ENCODE assay signal across 11 cellular contexts in genomic region chr14:105166571-105167302, GRCh38. TPM values are rescaled to one million over a fixed set of nuclear protein-coding genes. Genes with fewer than 3 reads are reported as not detected.
DNase-seq lines count a peak whose midpoint lies in the region; ATAC-seq and TF ChIP-seq lines count a peak whose summit lies in the region.
"Had no signal": no experiment of that assay in that cellular context is flagged by ENCODE, and none has a peak within 500 bp of the region (broad histone marks: within the 10 kb centered on the region; RNA-seq: fewer than 3 reads in every experiment).

No MANE protein-coding gene starts in this region.

- intact Hi-C loops in testis (cut with DNase I; ENCODE audit: low total_unique reads) (no loop called here), uterus (cut with DNase I; ENCODE audit: low total_unique reads) (no loop called here)

- H3K4me3 ChIP-seq in NT2/D1 (ENCODE audit: insufficient read length, low read depth) (no peak overlapping the region), skeletal muscle tissue (ENCODE audit: low read length in 3 of 3) (peak overlapping the region; percentile 20 to 59 (median 35)), testis (no peak overlapping the region), uterus (no peak overlapping the region)

- no peak overlapping the region for H3K27ac Mint-ChIP-seq in effector memory CD8-positive, alpha-beta T cell

- H3K27ac ChIP-seq in skeletal muscle tissue (ENCODE audit: low read depth, low read length) (peak overlapping the region; percentile 70), testis (no peak overlapping the region), uterus (no peak overlapping the region)

- ATAC-seq in activated T-cell treated with anti-CD3 and anti-CD28 coated beads, Interleukin-2, amount 50 U/mL, for 4 hours: no peak
- no peak for ATAC-seq in effector memory CD8-positive, alpha-beta T cell (replicated peaks)
- ATAC-seq in HG03432 (IDR thresholded peaks at IDR 0.05; ENCODE audit: unreplicated experiment): no peak

- H3K27me3 ChIP-seq in NT2/D1 (ENCODE audit: insufficient read depth, insufficient read length) (no peaks in the 10 kb centered on the region), skeletal muscle tissue (ENCODE audit: control insufficient read depth in 3 of 3, insufficient read depth in 3 of 3, low read length in 3 of 3) (peaks cover 5 to 7% (median 6%) of the 10 kb centered on the region in 3 donors), testis (no peaks in the 10 kb centered on the region), uterus (peaks cover 0 to 9% of the 10 kb centered on the region in 2 donors)

- no peak for DNase-seq in activated T-cell treated with anti-CD3 and anti-CD28 coated beads, Interleukin-2, amount 50 U/mL, for 4 hours
- DNase-seq in activated T-cell treated with anti-CD3 and anti-CD28 coated beads for 4 hours (no peak), NT2/D1 (ENCODE audit: low read depth, low spot score) (no peak), testis (no peak), uterus (no peak)
- DNase-seq in effector memory CD8-positive, alpha-beta T cell: no peak
- DNase-seq: activated naive CD4-positive, alpha-beta T cell; effector CD4-positive, alpha-beta T cell; NCI-H1092 had no signal

- H3K4me1 ChIP-seq in NT2/D1 (ENCODE audit: insufficient read depth, insufficient read length): peaks cover 36% of the 10 kb centered on the region
- peaks cover 70 to 81% (median 79%) of the 10 kb centered on the region in 3 donors for H3K4me1 ChIP-seq in skeletal muscle tissue (ENCODE audit: control insufficient read depth in 3 of 3, insufficient read depth in 3 of 3, low read length in 3 of 3)
- peaks cover 4% of the 10 kb centered on the region for H3K4me1 ChIP-seq in testis
- peaks cover 0 to 10% of the 10 kb centered on the region in 2 donors for H3K4me1 ChIP-seq in uterus

- H3K4me1 Mint-ChIP-seq in activated T-cell treated with anti-CD3 and anti-CD28 coated beads, Interleukin-2, amount 50 U/mL, for 4 hours (ENCODE audit: low read depth): peaks cover 8% of the 10 kb centered on the region
- peaks cover 8 to 10% of the 10 kb centered on the region in 2 donors for H3K4me1 Mint-ChIP-seq in effector memory CD8-positive, alpha-beta T cell (ENCODE audit: low read depth in 2 of 2)

- no peak for TF ChIP-seq CTCF in testis (IDR thresholded peaks at IDR 0.05)
- no peak for TF ChIP-seq CTCF in uterus (IDR thresholded peaks at IDR 0.05)

- no peak for TF ChIP-seq POLR2A in testis (IDR thresholded peaks at IDR 0.05)
- no peak for TF ChIP-seq POLR2A in uterus (IDR thresholded peaks at IDR 0.05)

- peaks cover 3% of the 10 kb centered on the region for H3K36me3 ChIP-seq in NT2/D1 (ENCODE audit: insufficient read depth, insufficient read length, low read length)
- no peaks in the 10 kb centered on the region for H3K36me3 ChIP-seq in skeletal muscle tissue (ENCODE audit: control insufficient read depth in 3 of 3, insufficient read depth in 3 of 3, low read length in 3 of 3)
- H3K36me3 ChIP-seq in testis (ENCODE audit: low read depth, missing control alignments): no peaks in the 10 kb centered on the region
- no peaks in the 10 kb centered on the region for H3K36me3 ChIP-seq in uterus

- peaks cover 13% of the 10 kb centered on the region for H3K27me3 Mint-ChIP-seq in activated T-cell treated with anti-CD3 and anti-CD28 coated beads, Interleukin-2, amount 50 U/mL, for 4 hours (ENCODE audit: low read depth)
- H3K27me3 Mint-ChIP-seq in effector memory CD8-positive, alpha-beta T cell: peaks cover 7 to 30% of the 10 kb centered on the region in 2 donors

- H3K9me3 ChIP-seq in NT2/D1 (ENCODE audit: insufficient read depth, low read length) (no peaks in the 10 kb centered on the region), skeletal muscle tissue (ENCODE audit: control insufficient read depth in 3 of 3, low read length in 3 of 3) (no peaks in the 10 kb centered on the region), testis (no peaks in the 10 kb centered on the region), uterus (no peaks in the 10 kb centered on the region)

- no peaks in the 10 kb centered on the region for H3K36me3 Mint-ChIP-seq in activated T-cell treated with anti-CD3 and anti-CD28 coated beads, Interleukin-2, amount 50 U/mL, for 4 hours (ENCODE audit: insufficient read depth)
- H3K36me3 Mint-ChIP-seq in effector memory CD8-positive, alpha-beta T cell (ENCODE audit: insufficient read depth): peaks cover 5% of the 10 kb centered on the region

- H3K9me3 Mint-ChIP-seq in activated T-cell treated with anti-CD3 and anti-CD28 coated beads, Interleukin-2, amount 50 U/mL, for 4 hours: no peaks in the 10 kb centered on the region
- H3K9me3 Mint-ChIP-seq in effector memory CD8-positive, alpha-beta T cell: no peaks in the 10 kb centered on the region

- H3K9ac ChIP-seq in NT2/D1 (ENCODE audit: insufficient read length, low read depth): peak overlapping the region; percentile 67
- peak overlapping the region; percentile 50 to 74 (median 57) for H3K9ac ChIP-seq in skeletal muscle tissue (ENCODE audit: low read depth in 1 of 3, low read length in 3 of 3)

- whole genome bisulfite sequencing in testis, 2 donors: 59 to 73% methylated on average over 6 to 22 of the region's 22 CpGs

- H3K4me3 Mint-ChIP-seq in activated T-cell treated with anti-CD3 and anti-CD28 coated beads, Interleukin-2, amount 50 U/mL, for 4 hours: peak overlapping the region; percentile 46
- H3K4me3 Mint-ChIP-seq in effector memory CD8-positive, alpha-beta T cell: peak overlapping the region; percentile 43 to 62

RNA-seq across cellular contexts. Expression of gene JAG2, which starts 1.8 kb away (rescaled TPM):
- total RNA-seq in activated T-cell treated with anti-CD3 and anti-CD28 coated beads, Interleukin-2, amount 50 U/mL, for 4 hours: 1 to 10 TPM; 2.9 to 5.4 (median 5.2) TPM
- total RNA-seq in skeletal muscle tissue: 33.9 TPM
- 10 to 100 TPM; 20.4 to 21.3 TPM for total RNA-seq in testis
- polyA plus RNA-seq in testis (ENCODE audit: insufficient read depth, low read depth, low replicate concordance): 12.9 TPM
- total RNA-seq in uterus: 10 to 100 TPM in 2 of 4 donors, 1 to 10 TPM in 2; 7.6 to 27.4 (median 11.9) TPM

RNA-seq across cellular contexts. Expression of gene NUDT14, which starts 14.4 kb away (rescaled TPM):
- 1 to 10 TPM; 5.2 to 7.0 (median 5.7) TPM for total RNA-seq in activated T-cell treated with anti-CD3 and anti-CD28 coated beads, Interleukin-2, amount 50 U/mL, for 4 hours
- total RNA-seq in skeletal muscle tissue (17.2 TPM), testis (10 to 100 TPM; 22.0 to 40.0 TPM), uterus (10 to 100 TPM in 3 of 4 donors, not detected in 1; 11.0 to 22.3 (median 13.2) TPM)
- 28.1 TPM for polyA plus RNA-seq in testis (ENCODE audit: insufficient read depth, low read depth, low replicate concordance)

Comparison
In these comparisons a context has a peak if more than half of its experiments do, and no peak if none do; other contexts are left out.
1. H3K4me3 ChIP-seq: peak in skeletal muscle tissue (3 of 3); none in NT2/D1 (single experiment), testis (0 of 2) and uterus (0 of 2).